In the genomic region with DNA sequence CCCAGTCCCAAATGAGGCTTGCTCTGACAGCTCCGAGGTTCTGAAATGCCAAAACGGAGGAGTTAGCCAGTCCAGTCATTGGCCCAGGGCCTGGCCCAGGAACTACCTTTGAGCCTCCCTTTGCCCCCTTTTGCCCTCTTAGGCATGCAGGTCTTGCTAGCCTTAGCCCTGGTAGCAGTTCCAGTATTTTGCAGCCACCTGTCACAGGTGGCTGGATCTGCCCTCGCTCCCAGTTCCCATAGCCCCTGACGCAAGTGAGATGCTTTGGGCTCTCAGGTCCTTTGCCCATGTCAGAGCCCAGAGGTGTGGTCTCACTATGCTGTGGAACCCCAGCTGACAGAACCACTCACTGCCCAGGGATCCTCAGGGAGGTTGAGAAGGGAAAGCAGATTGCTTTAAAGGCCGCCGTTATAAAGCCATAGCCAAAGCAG, we compare ENCODE assay signal across 1 cellular context.
TF ChIP-seq lines count a peak whose summit lies in the region.

No MANE protein-coding gene starts in this region.

TF ChIP-seq in GM23338, 12 proteins besides CTCF, POLR2A, EP300 and RAD21 (continued from another document):
- TF ChIP-seq ZNF462 (CRISPR knock-in tag; IDR thresholded peaks at IDR 0.05) (no peak), ZNF114 (CRISPR knock-in tag; IDR thresholded peaks at IDR 0.05) (no peak), EZH2phosphoT487 (IDR thresholded peaks at IDR 0.05; ENCODE audit: unreplicated experiment) (no peak), JUNB (IDR thresholded peaks at IDR 0.05; ENCODE audit: unreplicated experiment) (no peak)
- TF ChIP-seq, protein P1, sequence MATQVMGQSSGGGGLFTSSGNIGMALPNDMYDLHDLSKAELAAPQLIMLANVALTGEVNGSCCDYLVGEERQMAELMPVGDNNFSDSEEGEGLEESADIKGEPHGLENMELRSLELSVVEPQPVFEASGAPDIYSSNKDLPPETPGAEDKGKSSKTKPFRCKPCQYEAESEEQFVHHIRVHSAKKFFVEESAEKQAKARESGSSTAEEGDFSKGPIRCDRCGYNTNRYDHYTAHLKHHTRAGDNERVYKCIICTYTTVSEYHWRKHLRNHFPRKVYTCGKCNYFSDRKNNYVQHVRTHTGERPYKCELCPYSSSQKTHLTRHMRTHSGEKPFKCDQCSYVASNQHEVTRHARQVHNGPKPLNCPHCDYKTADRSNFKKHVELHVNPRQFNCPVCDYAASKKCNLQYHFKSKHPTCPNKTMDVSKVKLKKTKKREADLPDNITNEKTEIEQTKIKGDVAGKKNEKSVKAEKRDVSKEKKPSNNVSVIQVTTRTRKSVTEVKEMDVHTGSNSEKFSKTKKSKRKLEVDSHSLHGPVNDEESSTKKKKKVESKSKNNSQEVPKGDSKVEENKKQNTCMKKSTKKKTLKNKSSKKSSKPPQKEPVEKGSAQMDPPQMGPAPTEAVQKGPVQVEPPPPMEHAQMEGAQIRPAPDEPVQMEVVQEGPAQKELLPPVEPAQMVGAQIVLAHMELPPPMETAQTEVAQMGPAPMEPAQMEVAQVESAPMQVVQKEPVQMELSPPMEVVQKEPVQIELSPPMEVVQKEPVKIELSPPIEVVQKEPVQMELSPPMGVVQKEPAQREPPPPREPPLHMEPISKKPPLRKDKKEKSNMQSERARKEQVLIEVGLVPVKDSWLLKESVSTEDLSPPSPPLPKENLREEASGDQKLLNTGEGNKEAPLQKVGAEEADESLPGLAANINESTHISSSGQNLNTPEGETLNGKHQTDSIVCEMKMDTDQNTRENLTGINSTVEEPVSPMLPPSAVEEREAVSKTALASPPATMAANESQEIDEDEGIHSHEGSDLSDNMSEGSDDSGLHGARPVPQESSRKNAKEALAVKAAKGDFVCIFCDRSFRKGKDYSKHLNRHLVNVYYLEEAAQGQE (IDR thresholded peaks at IDR 0.05; ENCODE audit: unreplicated experiment) = no peak
